In genomic region chr10:63267414-63268138, GRCh38 we compare ENCODE assay signal across 8 cellular contexts.
DNase-seq lines count a peak whose midpoint lies in the region; ATAC-seq, FAIRE-seq and TF ChIP-seq lines count a peak whose summit lies in the region.

No MANE protein-coding gene starts in this region.

- H3K27ac ChIP-seq in breast epithelium, result peak overlapping the region; percentile 86 to 96
- H3K27ac ChIP-seq in small intestine (ENCODE audit: low read depth in 1 of 2, low read length in 1 of 2), result peak overlapping the region; percentile 80 to 97

- no peaks in the 10 kb centered on the region for H3K36me3 ChIP-seq in BJ (ENCODE audit: control insufficient read depth, insufficient read depth, low read length)
- peaks cover 5% of the 10 kb centered on the region for H3K36me3 ChIP-seq in NT2/D1 (ENCODE audit: insufficient read depth, insufficient read length, low read length)
- no peaks in the 10 kb centered on the region for H3K36me3 ChIP-seq in breast epithelium
- H3K36me3 ChIP-seq in small intestine (ENCODE audit: control insufficient read depth in 2 of 2, insufficient read depth in 2 of 2, low read length in 2 of 2), result no peaks in the 10 kb centered on the region

- DNase-seq in BJ (ENCODE audit: low read depth) (peak; percentile 49), NT2/D1 (ENCODE audit: low read depth, low spot score) (no peak), breast epithelium (ENCODE audit: low spot score in 2 of 2) (no peak), islet precursor cell (peak; percentile 68), small intestine (peak; percentile 51), NCI-H526 treated with DMSO at 0.1 percent for 48 hours (lab: John Stamatoyannopoulos, UW) (no peak)

- peak; percentile 39 for FAIRE-seq in small intestine (lab: Jason Lieb, UNC)

- POLR2A ChIA-PET in BJ (lab: Charles Lee), result interaction anchor here (0.6 kb wide), 1 partner anchor 31 kb away, joined by 4 read pairs; no protein-coding TSS in a partner anchor

- H3K27me3 ChIP-seq in BJ (ENCODE audit: control insufficient read depth, insufficient read depth, low read length), result no peaks in the 10 kb centered on the region
- no peaks in the 10 kb centered on the region for H3K27me3 ChIP-seq in NT2/D1 (ENCODE audit: insufficient read depth, insufficient read length)
- H3K27me3 ChIP-seq in breast epithelium, result no peaks in the 10 kb centered on the region
- no peaks in the 10 kb centered on the region for H3K27me3 ChIP-seq in small intestine (ENCODE audit: control insufficient read depth in 2 of 2, insufficient read depth in 2 of 2, low read length in 2 of 2)

- TF ChIP-seq CTCF in BJ (IDR thresholded peaks at IDR 0.05; ENCODE audit: insufficient read depth, low read depth, low read length), result no peak
- no peak for TF ChIP-seq CTCF in breast epithelium (IDR thresholded peaks at IDR 0.05)

- intact Hi-C loops in breast epithelium (cut with DNase I; ENCODE audit: low total_unique reads), result no loop called here

- H3K4me3 ChIP-seq in BJ (ENCODE audit: low read depth, low read length) (peak overlapping the region; percentile 39), NT2/D1 (ENCODE audit: insufficient read length, low read depth) (peak overlapping the region; percentile 59), breast epithelium (peak overlapping the region; percentile 50 to 79 (median 60)), small intestine (ENCODE audit: low read depth in 1 of 2, low read length in 2 of 2) (peak overlapping the region; percentile 77)

- ATAC-seq in GM18868 (IDR thresholded peaks at IDR 0.05; ENCODE audit: unreplicated experiment) (peak; percentile 29), GM21515 (IDR thresholded peaks at IDR 0.05; ENCODE audit: unreplicated experiment) (no peak)

- H3K9ac ChIP-seq in NT2/D1 (ENCODE audit: insufficient read length, low read depth), result peak overlapping the region; percentile 67

- no peaks in the 10 kb centered on the region for H3K9me3 ChIP-seq in NT2/D1 (ENCODE audit: insufficient read depth, low read length)
- no peaks in the 10 kb centered on the region for H3K9me3 ChIP-seq in breast epithelium
- no peaks in the 10 kb centered on the region for H3K9me3 ChIP-seq in small intestine (ENCODE audit: control insufficient read depth, low read depth)

- 0% methylated on average over 6 of the region's 6 CpGs for WGBS in small intestine, 3 donors

- TF ChIP-seq POLR2A in breast epithelium (IDR thresholded peaks at IDR 0.05), result no peak

- H3K4me1 ChIP-seq in NT2/D1 (ENCODE audit: insufficient read depth, insufficient read length), result no peaks in the 10 kb centered on the region
- H3K4me1 ChIP-seq in breast epithelium, result no peaks in the 10 kb centered on the region
- no peaks in the 10 kb centered on the region for H3K4me1 ChIP-seq in small intestine (ENCODE audit: control insufficient read depth in 2 of 2, insufficient read depth in 1 of 2, low read depth in 1 of 2, low read length in 1 of 2)

- CTCF ChIA-PET in BJ (lab: Yijun Ruan, JAX), result interaction anchor here (1.2 kb wide), 1 partner anchor 50 kb away, joined by 3 read pairs; no protein-coding TSS in a partner anchor

Comparison
In these comparisons a context has a peak if more than half of its experiments do, and no peak if none do; other contexts are left out.
1. DNase-seq: peak in BJ (single experiment), islet precursor cell (single experiment) and small intestine (single experiment); none in NT2/D1 (single experiment), breast epithelium (0 of 2) and NCI-H526 treated with DMSO at 0.1 percent for 48 hours (single experiment).
2. Peak in every context shown above with its lines, with median percentiles within 50 percentile points of each other: H3K4me3 ChIP-seq.